35 cellular contexts compared by ENCODE assay signal in genomic region chr11:28242596-28242995, GRCh38.
"Had no signal": no experiment of that assay in that cellular context is flagged by ENCODE, and none has a peak within 500 bp of the region (broad histone marks: within the 10 kb centered on the region; RNA-seq: fewer than 3 reads in every experiment).

No MANE protein-coding gene starts in this region.

- H3K9me3 Mint-ChIP-seq: activated CD4-positive, alpha-beta memory T cell treated with anti-CD3 and anti-CD28 coated beads for 36 hours; activated T-cell treated with anti-CD3 and anti-CD28 coated beads, Interleukin-2, amount 50 U/mL, for 24 hours; natural killer cell had no signal

- H3K4me3 Mint-ChIP-seq: activated CD4-positive, alpha-beta memory T cell treated with anti-CD3 and anti-CD28 coated beads for 36 hours; activated CD4-positive, alpha-beta T cell treated with anti-CD3 and anti-CD28 coated beads, Interleukin-2, amount 10 ng/mL, durations not matched to agents 24 days and 14 days; activated T-cell treated with anti-CD3 and anti-CD28 coated beads, Interleukin-2, amount 50 U/mL, for 24 hours; activated T-helper 17 cell treated with anti-CD3 and anti-CD28 coated beads, Interleukin-2, amount 50 U/mL, for 72 hours; dendritic cell treated with granulocyte-macrophage colony-stimulating factor and Interleukin-4, amounts not matched to agents 40 ng/mL and 50 ng/mL, for 4 days; endodermal cell; natural killer cell; stimulated activated memory B cell treated with anti-CD40 and anti-IgM and Interleukin-4, amounts not matched to agents 10 μg/mL and 1 μg/mL and 100 μg/mL, for 72 hours; stimulated activated naive CD8-positive, alpha-beta T cell treated with anti-CD3 and anti-CD28 coated beads, Interleukin-15, amount 100 ng/mL, for 72 hours; T-helper 17 cell had no signal

- H3K27me3 ChIP-seq: body of pancreas, cardiac muscle cell, esophagus muscularis mucosa, foreskin keratinocyte, heart right ventricle, left lung, ovary, tibial nerve had no signal

- FAIRE-seq: islet of Langerhans had no signal

- H3K4me1 ChIP-seq: body of pancreas, foreskin keratinocyte, left lung, lower lobe of right lung, prostate gland had no signal

- ATAC-seq: activated T-helper 17 cell treated with anti-CD3 and anti-CD28 coated beads, Interleukin-2, amount 50 U/mL, for 72 hours; body of pancreas; foreskin keratinocyte; left lung; lower lobe of right lung; natural killer cell; SK-N-SH treated with all-trans-retinoic acid at 6 μM for 48 hours; stimulated activated memory B cell treated with anti-CD40 and anti-IgM and Interleukin-4, amounts not matched to agents 10 μg/mL and 1 μg/mL and 100 μg/mL, for 72 hours; stimulated activated naive CD8-positive, alpha-beta T cell treated with anti-CD3 and anti-CD28 coated beads, Interleukin-15, amount 100 ng/mL, for 72 hours; T-helper 17 cell had no signal

- H3K4me1 Mint-ChIP-seq: activated CD4-positive, alpha-beta T cell treated with anti-CD3 and anti-CD28 coated beads, Interleukin-2, amount 10 ng/mL, durations not matched to agents 24 days and 14 days; endodermal cell; stimulated activated memory B cell treated with anti-CD40 and anti-IgM and Interleukin-4, amounts not matched to agents 10 μg/mL and 1 μg/mL and 100 μg/mL, for 72 hours; stimulated activated naive CD8-positive, alpha-beta T cell treated with anti-CD3 and anti-CD28 coated beads, Interleukin-15, amount 100 ng/mL, for 72 hours had no signal

- H3K9me3 ChIP-seq: body of pancreas, esophagus muscularis mucosa, heart right ventricle, left lung, lower lobe of right lung, ovary, prostate gland, tibial nerve had no signal

- H3K36me3 ChIP-seq: cardiac muscle cell, esophagus muscularis mucosa, heart right ventricle, left lung, lower lobe of right lung, ovary, prostate gland, tibial nerve had no signal

- DNase-seq: activated CD4-positive, alpha-beta memory T cell treated with anti-CD3 and anti-CD28 coated beads for 36 hours; activated CD4-positive, alpha-beta T cell treated with anti-CD3 and anti-CD28 coated beads, Interleukin-2, amount 10 ng/mL, durations not matched to agents 24 days and 14 days; activated CD4-positive, CD25-positive, alpha-beta regulatory T cell treated with anti-CD3 and anti-CD28 coated beads, Interleukin-2, amount 50 U/mL, for 72 hours; activated CD8-positive, alpha-beta memory T cell treated with anti-CD3 and anti-CD28 coated beads, Interleukin-2, amount 50 U/mL, for 4 hours; activated gamma-delta T cell treated with Interleukin-2 at 50 U/mL for 16 hours; activated naive CD4-positive, alpha-beta T cell treated with anti-CD3 and anti-CD28 coated beads, Interleukin-2, amount 50 U/mL, for 16 hours; activated T-cell treated with anti-CD3 and anti-CD28 coated beads, Interleukin-2, amount 50 U/mL, for 24 hours; amygdala; body of pancreas; endodermal cell; foreskin keratinocyte; heart right ventricle; left lung; lower lobe of right lung; mesendoderm; natural killer cell; ovary; retina; stimulated activated CD4-positive, alpha-beta T cell treated with anti-CD3 and anti-CD28 coated beads, Interleukin-1b, Interleukin-23, amount 100 ng/mL, for 48 hours; stimulated activated CD4-positive, alpha-beta T cell treated with anti-CD3 and anti-CD28 coated beads, Interleukin-4, amount 100 ng/mL, for 4 hours; stimulated activated CD8-positive, alpha-beta memory T cell treated with anti-CD3 and anti-CD28 coated beads, Interleukin-4, amount 100 ng/mL, for 48 hours; stimulated activated naive CD8-positive, alpha-beta T cell treated with anti-CD3 and anti-CD28 coated beads, Interleukin-15, amount 100 ng/mL, for 72 hours; substantia nigra; T-helper 17 cell; T1000 had no signal

- H3K27ac Mint-ChIP-seq: activated CD4-positive, alpha-beta memory T cell treated with anti-CD3 and anti-CD28 coated beads for 36 hours; activated CD4-positive, alpha-beta T cell treated with anti-CD3 and anti-CD28 coated beads, Interleukin-2, amount 10 ng/mL, durations not matched to agents 24 days and 14 days; activated T-cell treated with anti-CD3 and anti-CD28 coated beads, Interleukin-2, amount 50 U/mL, for 24 hours; activated T-helper 17 cell treated with anti-CD3 and anti-CD28 coated beads, Interleukin-2, amount 50 U/mL, for 72 hours; dendritic cell treated with granulocyte-macrophage colony-stimulating factor and Interleukin-4, amounts not matched to agents 40 ng/mL and 50 ng/mL, for 4 days; endodermal cell; natural killer cell; stimulated activated memory B cell treated with anti-CD40 and anti-IgM and Interleukin-4, amounts not matched to agents 10 μg/mL and 1 μg/mL and 100 μg/mL, for 72 hours; stimulated activated naive CD8-positive, alpha-beta T cell treated with anti-CD3 and anti-CD28 coated beads, Interleukin-15, amount 100 ng/mL, for 72 hours; T-helper 17 cell had no signal

- H3K27ac ChIP-seq: body of pancreas, esophagus muscularis mucosa, foreskin keratinocyte, heart right ventricle, left lung, lower lobe of right lung, ovary, prostate gland had no signal

- H3K27me3 Mint-ChIP-seq: activated CD4-positive, alpha-beta memory T cell treated with anti-CD3 and anti-CD28 coated beads for 36 hours; activated CD4-positive, alpha-beta T cell treated with anti-CD3 and anti-CD28 coated beads, Interleukin-2, amount 10 ng/mL, durations not matched to agents 24 days and 14 days; activated T-cell treated with anti-CD3 and anti-CD28 coated beads, Interleukin-2, amount 50 U/mL, for 24 hours; activated T-helper 17 cell treated with anti-CD3 and anti-CD28 coated beads, Interleukin-2, amount 50 U/mL, for 72 hours; dendritic cell treated with granulocyte-macrophage colony-stimulating factor and Interleukin-4, amounts not matched to agents 40 ng/mL and 50 ng/mL, for 4 days; stimulated activated memory B cell treated with anti-CD40 and anti-IgM and Interleukin-4, amounts not matched to agents 10 μg/mL and 1 μg/mL and 100 μg/mL, for 72 hours; stimulated activated naive CD8-positive, alpha-beta T cell treated with anti-CD3 and anti-CD28 coated beads, Interleukin-15, amount 100 ng/mL, for 72 hours; T-helper 17 cell had no signal

- H3K4me3 ChIP-seq: body of pancreas, cardiac muscle cell, esophagus muscularis mucosa, heart right ventricle, left lung, lower lobe of right lung, ovary, prostate gland, smooth muscle cell, tibial nerve had no signal

- H3K36me3 Mint-ChIP-seq: natural killer cell had no signal
